Comparison of ENCODE assay signal across 18 cellular contexts in the genomic region with DNA sequence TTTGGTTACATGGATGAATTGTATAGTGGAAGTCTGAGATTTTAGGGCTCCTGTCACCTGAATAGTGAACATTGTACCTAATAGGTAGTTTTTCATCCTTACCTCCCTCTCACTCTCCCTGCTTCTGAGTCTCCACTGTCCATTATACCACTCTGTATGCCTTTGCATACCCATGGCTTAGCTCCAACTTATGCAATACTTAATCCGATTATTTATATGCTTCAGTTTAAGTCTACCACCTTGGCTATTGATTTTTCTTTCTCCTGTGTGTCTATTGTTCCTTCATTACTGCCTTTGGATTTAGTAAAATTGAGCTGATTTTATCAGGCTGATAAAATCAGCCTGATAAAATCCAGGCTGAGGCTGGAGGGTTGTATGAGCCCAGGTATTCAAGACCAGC. TPM values are rescaled to one million over a fixed set of nuclear protein-coding genes. Genes with fewer than 3 reads are reported as not detected.
A peak's percentile ranks its signal among the peaks of the same experiment; 100 is the strongest.
DNase-seq lines count a peak whose midpoint lies in the region; ATAC-seq, FAIRE-seq and TF ChIP-seq lines count a peak whose summit lies in the region.
"Had no signal": no experiment of that assay in that cellular context is flagged by ENCODE, and none has a peak within 500 bp of the region (broad histone marks: within the 10 kb centered on the region; RNA-seq: fewer than 3 reads in every experiment).

No MANE protein-coding gene starts in this region.

- no peak for FAIRE-seq in GM19239 (lab: Jason Lieb, UNC)
- FAIRE-seq: K562 had no signal

- peaks cover 14% of the 10 kb centered on the region for H3K9me3 Mint-ChIP-seq in MCF 10A (ENCODE audit: unreplicated experiment)

- peaks cover 7% of the 10 kb centered on the region for H3K4me1 Mint-ChIP-seq in MCF 10A (ENCODE audit: insufficient read depth, unreplicated experiment)
- H3K4me1 Mint-ChIP-seq: H9 had no signal

- no peaks in the 10 kb centered on the region for H3K9me3 ChIP-seq in breast epithelium

- no peaks in the 10 kb centered on the region for H3K36me3 ChIP-seq in breast epithelium

- TF ChIP-seq CTCF in MCF 10A (IDR thresholded peaks at IDR 0.05; ENCODE audit: unreplicated experiment) (no peak), breast epithelium (IDR thresholded peaks at IDR 0.05) (no peak), fibroblast of pulmonary artery (IDR thresholded peaks at IDR 0.05; ENCODE audit: low read length, missing control alignments) (no peak)

- CTCF ChIA-PET in MCF 10A (lab: Yijun Ruan, JAX) = interaction anchor here (0.6 kb wide), 2 partner anchors 52 to 68 kb away, joined by 3 read pairs; no protein-coding TSS in a partner anchor

- no peak for TF ChIP-seq POLR2A in breast epithelium (IDR thresholded peaks at IDR 0.05)

- DNase-seq in MCF 10A (ENCODE audit: unreplicated experiment) = peak; percentile 17
- no peak for DNase-seq in breast epithelium (ENCODE audit: low spot score in 2 of 2)
- DNase-seq in amniotic epithelial cell (ENCODE audit: low read depth) = peak; percentile 40
- DNase-seq in fibroblast of pulmonary artery (ENCODE audit: low read depth) = peak; percentile 26
- no peak for DNase-seq in NCI-H187 treated with DMSO at 0.1 percent for 48 hours (lab: John Stamatoyannopoulos, UW)
- no peak for DNase-seq in kidney tubule cell (ENCODE audit: low spot score)
- no peak for DNase-seq in GM19239 (ENCODE audit: insufficient read length, low spot score)
- DNase-seq: H9; NCI-H1930; NCI-H526; NK-92 treated with Interleukin-12 subunit alpha and Interleukin-12 subunit beta, amount 100 ng/mL, for 24 hours; SHP77 had no signal

- H3K4me3 ChIP-seq in breast epithelium = no peak overlapping the region
- no peak overlapping the region for H3K4me3 ChIP-seq in fibroblast of pulmonary artery (replicated peaks; ENCODE audit: low read depth, low read length)
- H3K4me3 ChIP-seq: K562, SK-N-MC had no signal

- H3K36me3 Mint-ChIP-seq in MCF 10A (ENCODE audit: insufficient read depth, unreplicated experiment) = no peaks in the 10 kb centered on the region
- H3K36me3 Mint-ChIP-seq: CD14-positive monocyte had no signal

- BruUV-seq in MCF 10A (replicated peaks; lab: Mats Ljungman, UMichigan) = no TSS peak

- H3K27ac Mint-ChIP-seq in MCF 10A (ENCODE audit: low read depth, unreplicated experiment) = no peak overlapping the region
- H3K27ac Mint-ChIP-seq: H9 had no signal

- no peak overlapping the region for H3K4me3 Mint-ChIP-seq in MCF 10A (ENCODE audit: unreplicated experiment)
- H3K4me3 Mint-ChIP-seq: CD14-positive monocyte, H9 had no signal

- H3K27me3 ChIP-seq in breast epithelium = no peaks in the 10 kb centered on the region

- no peaks in the 10 kb centered on the region for H3K4me1 ChIP-seq in breast epithelium

- POLR2A ChIA-PET in MCF 10A (lab: Yijun Ruan, JAX) = no interaction called here

- no peak for ATAC-seq in HG03175 (IDR thresholded peaks at IDR 0.05; ENCODE audit: unreplicated experiment)
- ATAC-seq: K562 had no signal

- no peaks in the 10 kb centered on the region for H3K27me3 Mint-ChIP-seq in MCF 10A (ENCODE audit: insufficient read depth, unreplicated experiment)

- H3K27ac ChIP-seq in breast epithelium = no peak overlapping the region
- H3K27ac ChIP-seq: 22Rv1, SK-N-MC had no signal

- intact Hi-C loops in MCF 10A (cut with micrococcal nuclease) (no loop called here), breast epithelium (cut with DNase I; ENCODE audit: low total_unique reads) (no loop called here)

RNA-seq across cellular contexts. Expression of a gene that starts 30.5 kb away (rescaled TPM):
- total RNA-seq in MCF 10A (2022) (not detected in 2 replicates), breast epithelium (not detected)
- total RNA-seq: H9, K562, OCI-LY7 had no signal

Comparison
In these comparisons a context has a peak if more than half of its experiments do, and no peak if none do; other contexts are left out.
1. DNase-seq: peak in MCF 10A (single experiment), amniotic epithelial cell (single experiment) and fibroblast of pulmonary artery (single experiment); none in breast epithelium (0 of 2), NCI-H187 treated with DMSO at 0.1 percent for 48 hours (single experiment), kidney tubule cell (single experiment) and GM19239 (single experiment).